In genomic region chr6:121993362-121993761, GRCh38 we compare ENCODE assay signal across 14 cellular contexts.
A peak's percentile ranks its signal among the peaks of the same experiment; 100 is the strongest.
DNase-seq lines count a peak whose midpoint lies in the region; ATAC-seq and TF ChIP-seq lines count a peak whose summit lies in the region.
"Had no signal": no experiment of that assay in that cellular context is flagged by ENCODE, and none has a peak within 500 bp of the region (broad histone marks: within the 10 kb centered on the region; RNA-seq: fewer than 3 reads in every experiment).

No MANE protein-coding gene starts in this region.

- no peaks in the 10 kb centered on the region; the same call in 1 of the 2 replicates for H3K9me2 ChIP-seq in HCT116 (ENCODE audit: insufficient read depth)

- TF ChIP-seq RAD21 in HCT116 (IDR thresholded peaks at IDR 0.05; ENCODE audit: low read depth) = no peak

- H3K4me1 ChIP-seq in HCT116 (ENCODE audit: control insufficient read depth in 1 of 2, insufficient read depth in 2 of 2, low read length in 2 of 2) (peaks cover 0 to 4% of the 10 kb centered on the region in 2 experiments; a peak in 1 of 4 replicates), RWPE2 (ENCODE audit: insufficient read depth, poor library complexity, severe bottlenecking) (no peaks in the 10 kb centered on the region)
- H3K4me1 ChIP-seq: BLaER1 treated with 17β-estradiol and CSF1 and Interleukin-3, amounts not matched to agents 10 nM and 100 nM had no signal

- no peaks in the 10 kb centered on the region for H4K20me1 ChIP-seq in HCT116 (ENCODE audit: insufficient read depth)
- H4K20me1 ChIP-seq: BLaER1 treated with 17β-estradiol and CSF1 and Interleukin-3, amounts not matched to agents 10 nM and 100 nM had no signal

- H3K9me3 Mint-ChIP-seq in nephron progenitor cell = peaks cover 5% of the 10 kb centered on the region

- no peaks in the 10 kb centered on the region for H3K79me2 ChIP-seq in HCT116 (ENCODE audit: insufficient read depth, low read length)

- POLR2A ChIA-PET in HCT116 (lab: Charles Lee) = no interaction called here

- intact Hi-C loops in HCT116 (cut with micrococcal nuclease) = no loop called here

- H3K36me3 Mint-ChIP-seq in nephron progenitor cell (ENCODE audit: low read depth) = no peaks in the 10 kb centered on the region
- H3K36me3 Mint-ChIP-seq: CD4-positive, CD25-positive, alpha-beta regulatory T cell had no signal

- H3K4me1 Mint-ChIP-seq in nephron progenitor cell = peaks cover 7% of the 10 kb centered on the region
- H3K4me1 Mint-ChIP-seq: CD4-positive, CD25-positive, alpha-beta regulatory T cell had no signal

- BruUV-seq in HCT116 (replicated peaks; lab: Mats Ljungman, UMichigan) = no TSS peak

- H3K9me3 ChIP-seq in HCT116 (ENCODE audit: control insufficient read depth in 1 of 2, insufficient read depth in 1 of 2, low read depth in 1 of 2, low read length in 2 of 2) (no peaks in the 10 kb centered on the region), RWPE2 (ENCODE audit: severe bottlenecking) (no peaks in the 10 kb centered on the region)

- H3K27ac ChIP-seq in HCT116 (ENCODE audit: low read depth, low read length) = no peak overlapping the region
- H3K27ac ChIP-seq in RWPE2 (ENCODE audit: poor library complexity, severe bottlenecking) = no peak overlapping the region
- H3K27ac ChIP-seq: BLaER1 treated with 17β-estradiol and CSF1 and Interleukin-3, amounts not matched to agents 10 nM and 100 nM; GM23248 had no signal

- H3K4me3 ChIP-seq in HCT116 (replicated peaks in 1 of 2; ENCODE audit: low read depth in 1 of 2, low read length in 2 of 2) (no peak overlapping the region), RWPE2 (ENCODE audit: severe bottlenecking) (no peak overlapping the region), epithelial cell of esophagus (ENCODE audit: low read length) (no peak overlapping the region)
- H3K4me3 ChIP-seq: BLaER1 treated with 17β-estradiol and CSF1 and Interleukin-3, amounts not matched to agents 10 nM and 100 nM; GM23248 had no signal

- TF ChIP-seq CTCF in HCT116 (IDR thresholded peaks at IDR 0.05 in 2 of 3, conservative IDR thresholded peaks at IDR 0.05 in 1 of 3; ENCODE audit: borderline replicate concordance in 1 of 3, insufficient read depth in 1 of 3, low read depth in 2 of 3, low read length in 2 of 3) (no peak), RWPE2 (IDR thresholded peaks at IDR 0.05; ENCODE audit: poor library complexity, severe bottlenecking) (no peak), epithelial cell of esophagus (IDR thresholded peaks at IDR 0.05; ENCODE audit: insufficient read depth, low read depth, low read length, missing control alignments) (no peak), nephron progenitor cell (IDR thresholded peaks at IDR 0.05) (no peak)

- no peak for TF ChIP-seq POLR2A in HCT116 (IDR thresholded peaks at IDR 0.05; ENCODE audit: borderline replicate concordance, extremely low read depth, insufficient read depth, insufficient read length)

- no peak overlapping the region for H2AFZ ChIP-seq in HCT116 (ENCODE audit: low read depth, low read length, poor library complexity, severe bottlenecking)
- H2AFZ ChIP-seq: GM23248 had no signal

- CTCF ChIA-PET in HCT116 (lab: Charles Lee) = no interaction called here

- ATAC-seq in HCT116 (peak; percentile 50; the same call in 1 of the 2 replicates), RWPE2 (ENCODE audit: low read depth) (peak; percentile 64)

- H3K4me2 ChIP-seq in HCT116 (ENCODE audit: low read length) = no peak overlapping the region
- H3K4me2 ChIP-seq: BLaER1 treated with 17β-estradiol and CSF1 and Interleukin-3, amounts not matched to agents 10 nM and 100 nM had no signal

- peaks cover 3% of the 10 kb centered on the region for H3K27me3 Mint-ChIP-seq in nephron progenitor cell (ENCODE audit: low read depth, poor library complexity)
- H3K27me3 Mint-ChIP-seq: CD4-positive, CD25-positive, alpha-beta regulatory T cell had no signal

- H3K27me3 ChIP-seq in HCT116 (ENCODE audit: insufficient read depth, low read length) (no peaks in the 10 kb centered on the region), RWPE2 (ENCODE audit: insufficient read depth, poor library complexity, severe bottlenecking) (no peaks in the 10 kb centered on the region)
- H3K27me3 ChIP-seq: BLaER1 treated with 17β-estradiol and CSF1 and Interleukin-3, amounts not matched to agents 10 nM and 100 nM had no signal

- RAD21 ChIA-PET in HCT116 (lab: Charles Lee; ENCODE audit: low non-redundant PET in 1 of 2, low total read pairs in 2 of 2, uncharacterized antibody in 2 of 2, unreplicated experiment in 2 of 2) = no interaction called here

- peak overlapping the region; percentile 6 for H3K27ac Mint-ChIP-seq in nephron progenitor cell
- H3K27ac Mint-ChIP-seq: CD4-positive, CD25-positive, alpha-beta regulatory T cell had no signal

- H3K9ac ChIP-seq in HCT116 (ENCODE audit: low read length) = no peak overlapping the region
- H3K9ac ChIP-seq: BLaER1 treated with 17β-estradiol and CSF1 and Interleukin-3, amounts not matched to agents 10 nM and 100 nM; GM23248 had no signal

- H3K36me3 ChIP-seq in HCT116 (ENCODE audit: control insufficient read depth in 1 of 2, insufficient read depth in 2 of 2, low read length in 2 of 2) (no peaks in the 10 kb centered on the region), RWPE2 (ENCODE audit: low read depth) (no peaks in the 10 kb centered on the region)
- H3K36me3 ChIP-seq: BLaER1 treated with 17β-estradiol and CSF1 and Interleukin-3, amounts not matched to agents 10 nM and 100 nM had no signal

- H3K4me3 Mint-ChIP-seq in nephron progenitor cell = no peak overlapping the region
- H3K4me3 Mint-ChIP-seq: CD4-positive, CD25-positive, alpha-beta regulatory T cell had no signal

- DNase-seq in HCT116 (ENCODE audit: low read depth, low spot score) (no peak), RWPE2 (ENCODE audit: low spot score) (no peak), epithelial cell of esophagus (ENCODE audit: low read depth) (peak; percentile 61), nephron progenitor cell (no peak), germinal center (ENCODE audit: low spot score) (no peak), AG20443 (ENCODE audit: low spot score) (no peak), superior temporal gyrus (ENCODE audit: extremely low spot score) (no peak)
- DNase-seq: 8988T; CD4-positive, CD25-positive, alpha-beta regulatory T cell; DMS53; GF-D8; GM23248; H7 had no signal

TF ChIP-seq in HCT116, 20 proteins besides CTCF, POLR2A, EP300 and RAD21:
- TF ChIP-seq SP1 (IDR thresholded peaks at IDR 0.05; ENCODE audit: low read depth) (no peak), CBX3 (IDR thresholded peaks at IDR 0.05; ENCODE audit: low read depth) (no peak)
